In genomic region chr1:203628997-203629508, GRCh38 we compare ENCODE assay signal across 1 cellular context.
TF ChIP-seq lines count a peak whose summit lies in the region.

No MANE protein-coding gene starts in this region.

TF ChIP-seq in K562, 482 proteins besides CTCF, POLR2A, EP300 and RAD21 (continued from another document):
- no peak for TF ChIP-seq SFPQ (IDR thresholded peaks at IDR 0.05; ENCODE audit: low read depth, low read length)
- TF ChIP-seq ARID4B (CRISPR knock-in tag; IDR thresholded peaks at IDR 0.05): peak; percentile 8; the same call in 1 of the 2 replicates
- TF ChIP-seq FOXP1 (CRISPR knock-in tag; IDR thresholded peaks at IDR 0.05): 0 out of 2 replicates have a peak, but pooled peaks have one; percentile 19
- no peak for TF ChIP-seq ZNF253 (CRISPR knock-in tag; conservative IDR thresholded peaks at IDR 0.05)
- TF ChIP-seq THAP12 (CRISPR knock-in tag; IDR thresholded peaks at IDR 0.05): no peak
TF ChIP-seq in K562: peak in this region for 7.
